16 cellular contexts compared by ENCODE assay signal in genomic region chr1:184310157-184310819, GRCh38.
DNase-seq lines count a peak whose midpoint lies in the region; ATAC-seq, FAIRE-seq and TF ChIP-seq lines count a peak whose summit lies in the region.
"Had no signal": no experiment of that assay in that cellular context is flagged by ENCODE, and none has a peak within 500 bp of the region (broad histone marks: within the 10 kb centered on the region; RNA-seq: fewer than 3 reads in every experiment).

No MANE protein-coding gene starts in this region.

- H3K9me3 ChIP-seq in H1 (ENCODE audit: insufficient read depth in 2 of 2, low read depth in 1 of 2, low read length in 1 of 2) (no peaks in the 10 kb centered on the region), HepG2 (ENCODE audit: low read length) (no peaks in the 10 kb centered on the region)

- H3K27me3 ChIP-seq in H1 (replicated peaks in 1 of 4; ENCODE audit: control insufficient read depth in 3 of 4, extremely low read depth in 1 of 4, insufficient read depth in 3 of 4, low read length in 3 of 4) (no peaks in the 10 kb centered on the region), HepG2 (ENCODE audit: control insufficient read depth in 1 of 2, insufficient read depth in 2 of 2, low read length in 2 of 2) (no peaks in the 10 kb centered on the region)

- H2BK15ac ChIP-seq in H1 (ENCODE audit: low read length) = no peak overlapping the region

- H4K5ac ChIP-seq in H1 (ENCODE audit: insufficient read length, low read depth, low read length) = no peak overlapping the region

- no peaks in the 10 kb centered on the region for H3K79me1 ChIP-seq in H1 (ENCODE audit: low read depth, low read length)

- no peak overlapping the region for H3K4ac ChIP-seq in H1 (replicated peaks; ENCODE audit: insufficient read length, low read depth, low read length)

- no peaks in the 10 kb centered on the region for H3K9me3 Mint-ChIP-seq in stimulated activated effector memory CD8-positive, alpha-beta T cell treated with anti-CD3 and anti-CD28 coated beads, Interleukin-12 subunit alpha, Interleukin-12 subunit beta, amount 100 ng/mL, for 72 hours
- H3K9me3 Mint-ChIP-seq: CD8-positive, alpha-beta T cell had no signal

- H3K23ac ChIP-seq in H1 (ENCODE audit: insufficient read length) = no peak overlapping the region

- H3K4me3 ChIP-seq in H1 (ENCODE audit: extremely low read depth in 1 of 4, insufficient read depth in 2 of 4, low read depth in 3 of 4, low read length in 4 of 4) (no peak overlapping the region), HepG2 (replicated peaks in 1 of 3; ENCODE audit: insufficient read depth in 1 of 3, low read depth in 2 of 3, low read length in 3 of 3) (no peak overlapping the region)

- no peak overlapping the region for H2BK20ac ChIP-seq in H1 (ENCODE audit: low read length)

- no TSS peak for BruUV-seq in HepG2 (replicated peaks; lab: Mats Ljungman, UMichigan)

- no peak overlapping the region for H2BK12ac ChIP-seq in H1 (ENCODE audit: low read depth, low read length)

- peak; percentile 65 for ATAC-seq in HepG2
- ATAC-seq in stimulated activated effector memory CD8-positive, alpha-beta T cell treated with anti-CD3 and anti-CD28 coated beads, Interleukin-12 subunit alpha, Interleukin-12 subunit beta, amount 100 ng/mL, for 72 hours = peak; percentile 31
- ATAC-seq: CD8-positive, alpha-beta T cell had no signal

- FAIRE-seq in H1 (lab: Jason Lieb, UNC) (no peak), HepG2 (lab: Jason Lieb, UNC) (no peak)
- FAIRE-seq: HTR-8/SVneo had no signal

- TF ChIP-seq CTCF in H1 (IDR thresholded peaks at IDR 0.05; ENCODE audit: control extremely low read depth in 1 of 3, insufficient read depth in 1 of 3, low read depth in 1 of 3, low read length in 3 of 3) = no peak; a peak in 1 of 4 replicates
- TF ChIP-seq CTCF in HepG2 (CRISPR knock-in tag; IDR thresholded peaks at IDR 0.05) = peak; percentile 17; the same call in 1 of the 2 replicates

- H3K79me2 ChIP-seq in H1 (ENCODE audit: control insufficient read depth in 1 of 2, insufficient read depth in 2 of 2, low read length in 2 of 2) = no peaks in the 10 kb centered on the region
- no peaks in the 10 kb centered on the region for H3K79me2 ChIP-seq in HepG2 (ENCODE audit: insufficient read depth, low read length)

- no peak overlapping the region for H4K8ac ChIP-seq in H1 (ENCODE audit: extremely low read depth, insufficient read depth, low read length)

- no peak overlapping the region for H3K56ac ChIP-seq in H1 (replicated peaks; ENCODE audit: insufficient read length, low read depth, low read length)

- H3K14ac ChIP-seq in H1 (ENCODE audit: insufficient read length) = no peak overlapping the region

- no peaks in the 10 kb centered on the region for H3K23me2 ChIP-seq in H1 (ENCODE audit: low read depth, low read length)

- 86% methylated on average over 1 of the region's 1 CpG; no CpG with 5 or more reads in 1 of the 2 experiments for WGBS in H1 (ENCODE audit: extremely low coverage in 1 of 2, insufficient coverage in 1 of 2, insufficient read length in 1 of 2, insufficient replicate concordance in 2 of 2, low coverage in 1 of 2, low lambda C conversion rate in 2 of 2, missing lambda C conversion rate in 1 of 2), 2 experiments
- 0% methylated on average over 1 of the region's 1 CpG for WGBS in HepG2 (ENCODE audit: low lambda C conversion rate)

- H3K36me3 Mint-ChIP-seq in stimulated activated effector memory CD8-positive, alpha-beta T cell treated with anti-CD3 and anti-CD28 coated beads, Interleukin-12 subunit alpha, Interleukin-12 subunit beta, amount 100 ng/mL, for 72 hours = no peaks in the 10 kb centered on the region
- H3K36me3 Mint-ChIP-seq: CD8-positive, alpha-beta T cell had no signal

- CTCF ChIA-PET in H1 (lab: Charles Lee; ENCODE audit: partially characterized antibody) = interaction anchor here (0.9 to 2.1 kb wide), 6 partner anchors 12 to 354 kb away, joined by 3 to 6 read pairs (median 4); no protein-coding TSS in a partner anchor
- CTCF ChIA-PET in HepG2 (lab: Yijun Ruan, JAX; ENCODE audit: low intra/inter-chr PET ratio, low total read pairs) = no interaction called here

- TF ChIP-seq POLR2A in H1 (IDR thresholded peaks at IDR 0.05; ENCODE audit: control extremely low read depth in 1 of 2, low read depth in 2 of 2, low read length in 2 of 2) = no peak
- no peak for TF ChIP-seq POLR2A in HepG2 (IDR thresholded peaks at IDR 0.05; ENCODE audit: insufficient read depth in 1 of 2, low read depth in 2 of 2, low read length in 2 of 2)

- POLR2A ChIA-PET in H1 (lab: Charles Lee; ENCODE audit: partially characterized antibody) = no interaction called here
- POLR2A ChIA-PET in HepG2 (lab: Yijun Ruan, JAX) = no interaction called here

- no peaks in the 10 kb centered on the region for H3K4me1 Mint-ChIP-seq in stimulated activated effector memory CD8-positive, alpha-beta T cell treated with anti-CD3 and anti-CD28 coated beads, Interleukin-12 subunit alpha, Interleukin-12 subunit beta, amount 100 ng/mL, for 72 hours

- H4K91ac ChIP-seq in H1 (replicated peaks; ENCODE audit: insufficient read length, low read length) = no peak overlapping the region

- H3K4me2 ChIP-seq in H1 (ENCODE audit: insufficient read depth in 1 of 2, low read depth in 2 of 2, low read length in 2 of 2) = no peak overlapping the region
- no peak overlapping the region for H3K4me2 ChIP-seq in HepG2 (ENCODE audit: low read depth, low read length)

- DNase-seq in NCI-H69 (lab: John Stamatoyannopoulos, UW) (peak; percentile 31), H1 (ENCODE audit: low read depth in 1 of 2, low spot score in 2 of 2) (no peak), HepG2 (ENCODE audit: low spot score) (no peak), superior temporal gyrus (ENCODE audit: extremely low spot score) (no peak), NCI-H446 (lab: John Stamatoyannopoulos, UW) (no peak), amniotic stem cell (lab: John Stamatoyannopoulos, UW) (no peak)
- no peak for DNase-seq in stimulated activated effector memory CD8-positive, alpha-beta T cell treated with anti-CD3 and anti-CD28 coated beads, Interleukin-12 subunit alpha, Interleukin-12 subunit beta, amount 100 ng/mL, for 72 hours (ENCODE audit: low spot score in 2 of 2)
- DNase-seq: CD8-positive, alpha-beta T cell; DMS 273 treated with DMSO at 0.1 percent for 48 hours; HCEC 1CT; MV-4-11; NCI-H1417 treated with DMSO at 0.1 percent for 48 hours; NCI-H2107; NCI-H345; NCI-H748 treated with DMSO at 0.1 percent for 48 hours had no signal

- no peak overlapping the region for H2BK120ac ChIP-seq in H1 (replicated peaks; ENCODE audit: low read depth, low read length)

- in situ Hi-C loops in HepG2 (cut with HindIII; ENCODE audit: extremely low pct_ligation_motif_present, low pct_unique_long_range_greater_than_20kb) = no loop called here

- intact Hi-C loops in HepG2 (cut with micrococcal nuclease; ENCODE audit: unreplicated experiment) = no loop called here

- TF ChIP-seq RAD21 in H1 (IDR thresholded peaks at IDR 0.05 in 1 of 2, conservative IDR thresholded peaks at IDR 0.05 in 1 of 2; ENCODE audit: low read depth in 2 of 2, low read length in 2 of 2) (peak; percentile 30 to 61), HepG2 (CRISPR knock-in tag; IDR thresholded peaks at IDR 0.05) (no peak)

- H2AFZ ChIP-seq in H1 (ENCODE audit: low read length) = no peak overlapping the region
- H2AFZ ChIP-seq in HepG2 (ENCODE audit: low read length) = no peak overlapping the region

- H3K18ac ChIP-seq in H1 (ENCODE audit: extremely low read depth, low read length) = no peak overlapping the region

- TF ChIP-seq EP300 in H1 (IDR thresholded peaks at IDR 0.05; ENCODE audit: borderline replicate concordance in 1 of 2, low read depth in 2 of 2, low read length in 2 of 2) = no peak
- no peak for TF ChIP-seq EP300 in HepG2 (IDR thresholded peaks at IDR 0.05; ENCODE audit: low read depth in 2 of 2, low read length in 2 of 2)
- no peak for TF ChIP-seq EP300 in HepG2 (CRISPR knock-in tag; IDR thresholded peaks at IDR 0.05; ENCODE audit: borderline replicate concordance)

- H3K4me1 ChIP-seq in H1 (replicated peaks in 1 of 4; ENCODE audit: control insufficient read depth in 3 of 4, insufficient read depth in 4 of 4, low read length in 3 of 4) (no peaks in the 10 kb centered on the region), HepG2 (ENCODE audit: insufficient read depth, low read length) (no peaks in the 10 kb centered on the region)

- H3K27ac ChIP-seq in H1 (ENCODE audit: low read depth, low read length) = no peak overlapping the region
- H3K27ac ChIP-seq in HepG2 (ENCODE audit: extremely low read length, insufficient read depth, low read length) = no peak overlapping the region

- no peak overlapping the region for H3K27ac Mint-ChIP-seq in stimulated activated effector memory CD8-positive, alpha-beta T cell treated with anti-CD3 and anti-CD28 coated beads, Interleukin-12 subunit alpha, Interleukin-12 subunit beta, amount 100 ng/mL, for 72 hours
- H3K27ac Mint-ChIP-seq: CD8-positive, alpha-beta T cell had no signal

- H2AK5ac ChIP-seq in H1 (ENCODE audit: low read depth, low read length) = no peak overlapping the region

- H4K20me1 ChIP-seq in H1 (replicated peaks in 1 of 2; ENCODE audit: control insufficient read depth in 1 of 2, insufficient read depth in 2 of 2, low read length in 2 of 2) (no peaks in the 10 kb centered on the region), HepG2 (ENCODE audit: insufficient read depth, low read length) (no peaks in the 10 kb centered on the region)

- H3K4me3 Mint-ChIP-seq in stimulated activated effector memory CD8-positive, alpha-beta T cell treated with anti-CD3 and anti-CD28 coated beads, Interleukin-12 subunit alpha, Interleukin-12 subunit beta, amount 100 ng/mL, for 72 hours = no peak overlapping the region
- H3K4me3 Mint-ChIP-seq: CD8-positive, alpha-beta T cell had no signal

- H3K9ac ChIP-seq in H1 (replicated peaks in 1 of 4; ENCODE audit: extremely low read depth in 1 of 4, low read depth in 3 of 4, low read length in 3 of 4) (no peak overlapping the region), HepG2 (ENCODE audit: insufficient read depth, low read depth, low read length) (no peak overlapping the region)

- no peak overlapping the region for H2BK5ac ChIP-seq in H1 (ENCODE audit: low read depth, low read length)

- no peaks in the 10 kb centered on the region for H3K36me3 ChIP-seq in H1 (ENCODE audit: control insufficient read depth in 2 of 4, insufficient read depth in 4 of 4, low read length in 3 of 4)
- H3K36me3 ChIP-seq in HepG2 (replicated peaks in 1 of 2; ENCODE audit: control insufficient read depth in 1 of 2, insufficient read depth in 2 of 2, low read length in 2 of 2) = no peaks in the 10 kb centered on the region

TF ChIP-seq in H1, 55 proteins besides CTCF, POLR2A, EP300 and RAD21 (continues in another document):
- TF ChIP-seq FOSL1 (IDR thresholded peaks at IDR 0.05; ENCODE audit: insufficient read depth, low read depth, low read length) = no peak
- no peak for TF ChIP-seq SUZ12 (IDR thresholded peaks at IDR 0.05; ENCODE audit: low read length)
- TF ChIP-seq BCL11A (IDR thresholded peaks at IDR 0.05; ENCODE audit: low read depth in 2 of 2, low read length in 2 of 2) = no peak
- TF ChIP-seq TEAD4 (IDR thresholded peaks at IDR 0.05; ENCODE audit: low read depth, low read length) = no peak

TF ChIP-seq in HepG2, 621 proteins besides CTCF, POLR2A, EP300 and RAD21 (continues in another document):
- TF ChIP-seq ZNF224 (CRISPR knock-in tag; IDR thresholded peaks at IDR 0.05) = no peak
- no peak for TF ChIP-seq CCDC6 (CRISPR knock-in tag; IDR thresholded peaks at IDR 0.05)
- TF ChIP-seq STAG1 (CRISPR knock-in tag; IDR thresholded peaks at IDR 0.05) = peak; percentile 33; the same call in 1 of the 2 replicates
